In the genomic region with DNA sequence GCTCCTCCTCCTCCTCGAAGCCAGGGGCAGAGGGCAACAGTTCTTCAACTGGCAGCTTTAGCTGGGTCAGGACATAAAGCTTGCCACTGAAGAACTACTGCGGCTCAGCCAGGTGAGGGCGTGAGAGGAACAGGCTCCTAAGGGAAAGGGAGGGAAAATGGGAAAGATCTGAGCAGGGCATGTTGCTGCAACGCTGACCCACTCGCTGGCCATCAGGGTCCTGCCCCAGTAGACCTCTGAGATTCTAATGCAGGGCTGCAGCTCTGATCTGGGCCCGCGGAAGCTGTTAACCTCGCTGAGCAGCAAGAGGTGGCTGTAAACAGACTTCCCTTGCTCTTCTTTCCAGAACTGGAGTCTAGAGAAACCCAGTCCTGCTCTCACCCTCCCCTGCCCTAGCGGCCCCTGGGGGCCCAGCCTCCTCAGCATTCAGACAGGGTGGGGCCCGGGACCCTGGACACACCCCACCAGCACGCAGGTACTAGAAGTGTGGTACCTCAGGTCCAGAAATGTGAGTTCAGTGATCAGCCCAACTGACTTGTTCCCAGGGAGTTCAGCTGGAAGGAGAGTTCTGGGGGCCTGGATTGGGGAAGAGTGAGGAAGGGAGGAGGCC, we compare ENCODE assay signal across 8 cellular contexts. TPM values are rescaled to one million over a fixed set of nuclear protein-coding genes. Genes with fewer than 3 reads are reported as not detected.
A peak's percentile ranks its signal among the peaks of the same experiment; 100 is the strongest.
DNase-seq lines count a peak whose midpoint lies in the region; ATAC-seq and TF ChIP-seq lines count a peak whose summit lies in the region.

No MANE protein-coding gene starts in this region.

- peak overlapping the region; percentile 99 for H3K4me2 ChIP-seq in smooth muscle cell

- no peaks in the 10 kb centered on the region for H3K27me3 ChIP-seq in smooth muscle cell (ENCODE audit: low read depth)

- TF ChIP-seq CTCF in Calu3 (IDR thresholded peaks at IDR 0.05; ENCODE audit: unreplicated experiment) (peak; percentile 43), smooth muscle cell (IDR thresholded peaks at IDR 0.05; ENCODE audit: borderline replicate concordance, insufficient read depth, poor library complexity, severe bottlenecking) (no peak)
- TF ChIP-seq CTCF in activated CD8-positive, alpha-beta T cell treated with anti-CD3 and anti-CD28 coated beads for 36 hours (IDR thresholded peaks at IDR 0.05): no peak

- peak overlapping the region; percentile 90 for H3K9ac ChIP-seq in smooth muscle cell (ENCODE audit: low read depth)

- peaks cover 58% of the 10 kb centered on the region for H4K20me1 ChIP-seq in smooth muscle cell (ENCODE audit: low read depth)

- intact Hi-C loops in Calu3 (cut with micrococcal nuclease; ENCODE audit: unreplicated experiment): no loop called here
- intact Hi-C loops in activated CD8-positive, alpha-beta T cell treated with anti-CD3 and anti-CD28 coated beads for 36 hours (cut with micrococcal nuclease): no loop called here

- H3K79me2 ChIP-seq in smooth muscle cell (ENCODE audit: low read depth): peaks cover 52% of the 10 kb centered on the region

- ATAC-seq in activated CD8-positive, alpha-beta T cell treated with anti-CD3 and anti-CD28 coated beads for 36 hours: no peak
- ATAC-seq in GM21515 (IDR thresholded peaks at IDR 0.05; ENCODE audit: unreplicated experiment): no peak
- no peak for ATAC-seq in activated CD8-positive, alpha-beta memory T cell treated with anti-CD3 and anti-CD28 coated beads, Interleukin-2, amount 10 ng/mL, durations not matched to agents 7 days and 5 days
- ATAC-seq in GM21526 (IDR thresholded peaks at IDR 0.05; ENCODE audit: low FRiP score, unreplicated experiment): no peak

- no peaks in the 10 kb centered on the region for H3K27me3 Mint-ChIP-seq in Calu3 (ENCODE audit: unreplicated experiment)
- H3K27me3 Mint-ChIP-seq in activated CD8-positive, alpha-beta T cell treated with anti-CD3 and anti-CD28 coated beads for 36 hours: peaks cover 11% of the 10 kb centered on the region
- peaks cover 21% of the 10 kb centered on the region for H3K27me3 Mint-ChIP-seq in activated CD8-positive, alpha-beta memory T cell treated with anti-CD3 and anti-CD28 coated beads, Interleukin-2, amount 10 ng/mL, durations not matched to agents 7 days and 5 days

- peaks cover 40% of the 10 kb centered on the region for H3F3A ChIP-seq in smooth muscle cell (ENCODE audit: low read depth)

- H3K36me3 Mint-ChIP-seq in Calu3 (ENCODE audit: insufficient read depth, unreplicated experiment): peaks cover 88% of the 10 kb centered on the region
- H3K36me3 Mint-ChIP-seq in activated CD8-positive, alpha-beta T cell treated with anti-CD3 and anti-CD28 coated beads for 36 hours (ENCODE audit: low read depth): peaks cover 3% of the 10 kb centered on the region
- H3K36me3 Mint-ChIP-seq in activated CD8-positive, alpha-beta memory T cell treated with anti-CD3 and anti-CD28 coated beads, Interleukin-2, amount 10 ng/mL, durations not matched to agents 7 days and 5 days: no peaks in the 10 kb centered on the region

- peak overlapping the region; percentile 99 for H3K27ac ChIP-seq in smooth muscle cell (ENCODE audit: low read depth)

- H3K27ac Mint-ChIP-seq in Calu3 (ENCODE audit: unreplicated experiment): peak overlapping the region; percentile 81
- no peak overlapping the region for H3K27ac Mint-ChIP-seq in activated CD8-positive, alpha-beta T cell treated with anti-CD3 and anti-CD28 coated beads for 36 hours
- no peak overlapping the region for H3K27ac Mint-ChIP-seq in activated CD8-positive, alpha-beta memory T cell treated with anti-CD3 and anti-CD28 coated beads, Interleukin-2, amount 10 ng/mL, durations not matched to agents 7 days and 5 days

- BruUV-seq in Calu3 (replicated peaks; lab: Mats Ljungman, UMichigan): no TSS peak

- H3K9me3 Mint-ChIP-seq in Calu3 (ENCODE audit: low read depth, unreplicated experiment): no peaks in the 10 kb centered on the region
- no peaks in the 10 kb centered on the region for H3K9me3 Mint-ChIP-seq in activated CD8-positive, alpha-beta T cell treated with anti-CD3 and anti-CD28 coated beads for 36 hours
- H3K9me3 Mint-ChIP-seq in activated CD8-positive, alpha-beta memory T cell treated with anti-CD3 and anti-CD28 coated beads, Interleukin-2, amount 10 ng/mL, durations not matched to agents 7 days and 5 days (ENCODE audit: low read depth): no peaks in the 10 kb centered on the region

- no peaks in the 10 kb centered on the region for H3K36me3 ChIP-seq in smooth muscle cell (ENCODE audit: low read depth)

- H3K4me1 Mint-ChIP-seq in Calu3 (ENCODE audit: low read depth, unreplicated experiment): peaks cover 9% of the 10 kb centered on the region
- peaks cover 25% of the 10 kb centered on the region for H3K4me1 Mint-ChIP-seq in activated CD8-positive, alpha-beta T cell treated with anti-CD3 and anti-CD28 coated beads for 36 hours (ENCODE audit: low read depth)
- peaks cover 18% of the 10 kb centered on the region for H3K4me1 Mint-ChIP-seq in activated CD8-positive, alpha-beta memory T cell treated with anti-CD3 and anti-CD28 coated beads, Interleukin-2, amount 10 ng/mL, durations not matched to agents 7 days and 5 days

- POLR2A ChIA-PET in activated CD8-positive, alpha-beta T cell treated with anti-CD3 and anti-CD28 coated beads for 36 hours (lab: Charles Lee): interaction anchor here (0.6 to 1.1 kb wide), 2 partner anchors 48 to 647 kb away, joined by 3 to 4 read pairs; a partner anchor contains a TSS

- WGBS in smooth muscle cell (ENCODE audit: low lambda C conversion rate): 10% methylated on average over 11 of the region's 11 CpGs

- H3K4me3 ChIP-seq in iPS-11a (ENCODE audit: low read depth, low read length) (peak overlapping the region; percentile 72), smooth muscle cell (peak overlapping the region; percentile 97)

- no peak overlapping the region for H2AFZ ChIP-seq in smooth muscle cell (ENCODE audit: low read depth)

- H3K4me1 ChIP-seq in smooth muscle cell (ENCODE audit: low read depth): peaks cover 32% of the 10 kb centered on the region

- peak overlapping the region; percentile 80 for H3K4me3 Mint-ChIP-seq in Calu3 (ENCODE audit: low read depth, unreplicated experiment)
- peak overlapping the region; percentile 28 for H3K4me3 Mint-ChIP-seq in activated CD8-positive, alpha-beta T cell treated with anti-CD3 and anti-CD28 coated beads for 36 hours
- H3K4me3 Mint-ChIP-seq in activated CD8-positive, alpha-beta memory T cell treated with anti-CD3 and anti-CD28 coated beads, Interleukin-2, amount 10 ng/mL, durations not matched to agents 7 days and 5 days: no peak overlapping the region

- CTCF ChIA-PET in Calu3 (lab: Charles Lee): interaction anchor here (1.0 kb wide), 1 partner anchor 140 kb away, joined by 3 read pairs; no protein-coding TSS in a partner anchor
- CTCF ChIA-PET in activated CD8-positive, alpha-beta T cell treated with anti-CD3 and anti-CD28 coated beads for 36 hours (lab: Charles Lee): interaction anchor here (0.9 to 1.2 kb wide), 2 partner anchors 13 to 39 kb away, joined by 3 read pairs; no protein-coding TSS in a partner anchor
- CTCF ChIA-PET in activated CD8-positive, alpha-beta memory T cell treated with anti-CD3 and anti-CD28 coated beads, Interleukin-2, amount 10 ng/mL, durations not matched to agents 7 days and 5 days (lab: Charles Lee): interaction anchor here (1.0 to 1.3 kb wide), 3 partner anchors 10 to 156 kb away, joined by 3 to 4 read pairs (median 4); no protein-coding TSS in a partner anchor

- peak; percentile 50 for DNase-seq in Calu3
- peak; percentile 62 for DNase-seq in HuH-7 (ENCODE audit: low spot score)
- DNase-seq in activated CD8-positive, alpha-beta T cell treated with anti-CD3 and anti-CD28 coated beads for 36 hours: no peak
- DNase-seq in smooth muscle cell (lab: John Stamatoyannopoulos, UW; ENCODE audit: unreplicated experiment): no peak
- DNase-seq in activated CD8-positive, alpha-beta memory T cell treated with anti-CD3 and anti-CD28 coated beads, Interleukin-2, amount 10 ng/mL, durations not matched to agents 7 days and 5 days: no peak

- H3K9me3 ChIP-seq in smooth muscle cell (replicated peaks; ENCODE audit: low read depth): no peaks in the 10 kb centered on the region

RNA-seq across cellular contexts. Expression of a gene that starts 3.8 kb away (rescaled TPM):
- total RNA-seq in Calu3 (2022) (5.9 and 6.7 TPM in 2 replicates), smooth muscle cell (2.5 and 3.4 TPM in 2 replicates)
- under 1 TPM; 0.07 to 0.09 TPM for total RNA-seq in activated CD8-positive, alpha-beta T cell treated with anti-CD3 and anti-CD28 coated beads for 36 hours
- polyA plus RNA-seq in smooth muscle cell: 1.9 and 3.6 TPM in 2 replicates
- total RNA-seq in activated CD8-positive, alpha-beta memory T cell treated with anti-CD3 and anti-CD28 coated beads, Interleukin-2, amount 10 ng/mL, durations not matched to agents 7 days and 5 days: under 1 TPM; 0.20 to 0.28 TPM

RNA-seq across cellular contexts. Expression of a gene that starts 10.5 kb away (rescaled TPM):
- total RNA-seq in Calu3 (2022) (11.2 and 11.8 TPM in 2 replicates), smooth muscle cell (5.6 and 5.7 TPM in 2 replicates)
- 1 to 10 TPM; 7.0 to 8.0 TPM for total RNA-seq in activated CD8-positive, alpha-beta T cell treated with anti-CD3 and anti-CD28 coated beads for 36 hours
- 9.7 TPM in 2 replicates for polyA plus RNA-seq in smooth muscle cell
- total RNA-seq in activated CD8-positive, alpha-beta memory T cell treated with anti-CD3 and anti-CD28 coated beads, Interleukin-2, amount 10 ng/mL, durations not matched to agents 7 days and 5 days: 10 to 100 TPM; 28.7 to 32.1 TPM

RNA-seq across cellular contexts. Expression of a gene that starts 28.7 kb away (rescaled TPM):
- total RNA-seq in Calu3 (2022): 0.54 and 0.76 TPM in 2 replicates
- total RNA-seq in activated CD8-positive, alpha-beta T cell treated with anti-CD3 and anti-CD28 coated beads for 36 hours: under 1 TPM; 0.11 to 0.18 TPM
- 0.18 and 0.36 TPM in 2 replicates for total RNA-seq in smooth muscle cell
- 0.22 and 0.66 TPM in 2 replicates for polyA plus RNA-seq in smooth muscle cell
- under 1 TPM; 0.18 to 0.19 TPM for total RNA-seq in activated CD8-positive, alpha-beta memory T cell treated with anti-CD3 and anti-CD28 coated beads, Interleukin-2, amount 10 ng/mL, durations not matched to agents 7 days and 5 days

RNA-seq across cellular contexts. Expression of a gene that starts 29.3 kb away (rescaled TPM):
- 182 and 206 TPM in 2 replicates for total RNA-seq in Calu3 (2022)
- 100 to 1,000 TPM; 370 to 428 TPM for total RNA-seq in activated CD8-positive, alpha-beta T cell treated with anti-CD3 and anti-CD28 coated beads for 36 hours
- total RNA-seq in smooth muscle cell: 99.7 and 111 TPM in 2 replicates
- 129 and 135 TPM in 2 replicates for polyA plus RNA-seq in smooth muscle cell
- 100 to 1,000 TPM; 324 to 358 TPM for total RNA-seq in activated CD8-positive, alpha-beta memory T cell treated with anti-CD3 and anti-CD28 coated beads, Interleukin-2, amount 10 ng/mL, durations not matched to agents 7 days and 5 days

RNA-seq across cellular contexts. Expression of a gene that starts 47.9 kb away (rescaled TPM):
- total RNA-seq in Calu3 (2022) (not detected in 2 replicates), smooth muscle cell (645 and 778 TPM in 2 replicates)
- total RNA-seq in activated CD8-positive, alpha-beta T cell treated with anti-CD3 and anti-CD28 coated beads for 36 hours: 1 to 10 TPM; 6.8 to 6.9 TPM
- polyA plus RNA-seq in smooth muscle cell: 370 and 498 TPM in 2 replicates
- 1 to 10 TPM in 1 of 2 experiments, under 1 TPM in 1; 0.93 to 1.1 TPM for total RNA-seq in activated CD8-positive, alpha-beta memory T cell treated with anti-CD3 and anti-CD28 coated beads, Interleukin-2, amount 10 ng/mL, durations not matched to agents 7 days and 5 days

Comparison
In these comparisons a context has a peak if more than half of its experiments do, and no peak if none do; other contexts are left out.
1. DNase-seq: peak in Calu3 (single experiment) and HuH-7 (single experiment); none in activated CD8-positive, alpha-beta T cell treated with anti-CD3 and anti-CD28 coated beads for 36 hours (single experiment), smooth muscle cell (single experiment) and activated CD8-positive, alpha-beta memory T cell treated with anti-CD3 and anti-CD28 coated beads, Interleukin-2, amount 10 ng/mL, durations not matched to agents 7 days and 5 days (single experiment).